ENCODE assay signal across 8 cellular contexts in the genomic region with DNA sequence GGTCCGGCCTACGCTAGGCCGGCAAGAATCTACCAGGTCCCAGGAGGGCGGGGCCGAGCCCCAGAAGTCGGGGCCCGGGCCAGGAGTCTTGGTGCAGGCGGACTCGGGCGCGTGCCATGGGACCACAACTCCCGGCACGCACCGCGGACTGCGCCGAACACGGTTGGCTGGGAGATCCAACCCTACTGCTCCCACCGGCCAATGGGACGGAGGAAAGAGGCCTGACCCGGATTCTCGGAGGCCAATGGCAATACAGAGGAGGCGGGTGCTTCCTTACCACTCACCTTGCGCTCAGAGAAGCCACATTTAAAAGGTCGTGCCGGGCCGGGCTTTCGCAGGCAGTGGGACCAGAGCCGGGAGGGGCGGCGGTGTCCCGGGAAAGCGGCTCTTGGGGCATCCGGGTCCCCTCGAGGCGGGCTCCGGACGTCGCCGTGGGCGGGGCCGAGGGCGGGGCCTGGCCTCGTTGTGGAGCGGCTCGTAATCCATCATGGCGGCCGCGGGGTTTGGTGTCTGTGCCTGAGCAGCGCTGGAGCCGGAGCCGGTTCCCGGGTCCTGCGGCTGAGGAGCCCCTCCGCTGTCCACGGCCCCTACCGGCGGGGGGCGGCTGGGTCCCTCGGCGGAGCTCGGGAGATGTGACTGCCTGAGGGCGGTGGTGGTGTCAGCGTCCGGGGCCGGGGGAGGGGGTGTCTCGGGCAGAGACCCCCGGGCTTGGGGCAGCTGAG. TPM values are rescaled to one million over a fixed set of nuclear protein-coding genes. Genes with fewer than 3 reads are reported as not detected.
A peak's percentile ranks its signal among the peaks of the same experiment; 100 is the strongest.
DNase-seq lines count a peak whose midpoint lies in the region; ATAC-seq and TF ChIP-seq lines count a peak whose summit lies in the region.

No MANE protein-coding gene starts in this region.

- H3K36me3 Mint-ChIP-seq in nephron progenitor cell (ENCODE audit: low read depth), result no peaks in the 10 kb centered on the region
- no peaks in the 10 kb centered on the region for H3K36me3 Mint-ChIP-seq in stimulated activated naive CD8-positive, alpha-beta T cell treated with anti-CD3 and anti-CD28 coated beads, Interleukin-15, Interleukin-2, amounts not matched to agents 100 ng/mL and 50 ng/mL, for 24 hours (ENCODE audit: low read depth)

- H3K27ac ChIP-seq in RWPE2 (ENCODE audit: poor library complexity, severe bottlenecking), result peak overlapping the region; percentile 77

- H3K36me3 ChIP-seq in H7 (replicated peaks; ENCODE audit: control insufficient read depth, insufficient read depth, low read length) (no peaks in the 10 kb centered on the region), Loucy (ENCODE audit: insufficient read depth, low read length) (no peaks in the 10 kb centered on the region), RWPE2 (ENCODE audit: low read depth) (no peaks in the 10 kb centered on the region)

- H4K20me1 ChIP-seq in Loucy (ENCODE audit: insufficient read depth, low read length, poor library complexity, severe bottlenecking), result no peaks in the 10 kb centered on the region

- H3K27ac Mint-ChIP-seq in nephron progenitor cell, result peak overlapping the region; percentile 97
- peak overlapping the region; percentile 89 for H3K27ac Mint-ChIP-seq in stimulated activated naive CD8-positive, alpha-beta T cell treated with anti-CD3 and anti-CD28 coated beads, Interleukin-15, Interleukin-2, amounts not matched to agents 100 ng/mL and 50 ng/mL, for 24 hours

- H3F3A ChIP-seq in Loucy (ENCODE audit: low read depth), result no peaks in the 10 kb centered on the region

- H3K4me1 ChIP-seq in Loucy (ENCODE audit: insufficient read depth, low read length, poor library complexity, severe bottlenecking) (peaks cover 12% of the 10 kb centered on the region), RWPE2 (ENCODE audit: insufficient read depth, poor library complexity, severe bottlenecking) (peaks cover 6% of the 10 kb centered on the region)

- H3K4me2 ChIP-seq in Loucy (ENCODE audit: low read depth, low read length, poor library complexity, severe bottlenecking), result peak overlapping the region; percentile 90

- peak overlapping the region; percentile 96 for H3K4me3 Mint-ChIP-seq in nephron progenitor cell
- peak overlapping the region; percentile 92 for H3K4me3 Mint-ChIP-seq in stimulated activated naive CD8-positive, alpha-beta T cell treated with anti-CD3 and anti-CD28 coated beads, Interleukin-15, Interleukin-2, amounts not matched to agents 100 ng/mL and 50 ng/mL, for 24 hours

- TF ChIP-seq CTCF in Loucy (conservative IDR thresholded peaks at IDR 0.05; ENCODE audit: low read length) (no peak), RWPE2 (IDR thresholded peaks at IDR 0.05; ENCODE audit: poor library complexity, severe bottlenecking) (no peak), nephron progenitor cell (IDR thresholded peaks at IDR 0.05) (no peak)

- H3K4me3 ChIP-seq in H7 (ENCODE audit: insufficient read depth, low read depth, low read length) (peak overlapping the region; percentile 87), Loucy (ENCODE audit: low read length, poor library complexity, severe bottlenecking) (peak overlapping the region; percentile 84), RWPE2 (ENCODE audit: severe bottlenecking) (peak overlapping the region; percentile 89)

- peaks cover 32% of the 10 kb centered on the region for H3K4me1 Mint-ChIP-seq in nephron progenitor cell
- H3K4me1 Mint-ChIP-seq in stimulated activated naive CD8-positive, alpha-beta T cell treated with anti-CD3 and anti-CD28 coated beads, Interleukin-15, Interleukin-2, amounts not matched to agents 100 ng/mL and 50 ng/mL, for 24 hours (ENCODE audit: low read depth), result peaks cover 38% of the 10 kb centered on the region

- H3K9me2 ChIP-seq in Loucy (replicated peaks; ENCODE audit: low read depth, low read length), result no peaks in the 10 kb centered on the region

- H3K79me2 ChIP-seq in Loucy (ENCODE audit: insufficient read depth, low read length), result peaks cover 30% of the 10 kb centered on the region

- ATAC-seq in RWPE2 (ENCODE audit: low read depth), result peak; percentile 96

- H3K27me3 Mint-ChIP-seq in nephron progenitor cell (ENCODE audit: low read depth, poor library complexity), result no peaks in the 10 kb centered on the region
- H3K27me3 Mint-ChIP-seq in stimulated activated naive CD8-positive, alpha-beta T cell treated with anti-CD3 and anti-CD28 coated beads, Interleukin-15, Interleukin-2, amounts not matched to agents 100 ng/mL and 50 ng/mL, for 24 hours, result no peaks in the 10 kb centered on the region

- H3K9ac ChIP-seq in Loucy (ENCODE audit: low read depth, low read length, poor library complexity, severe bottlenecking), result peak overlapping the region; percentile 76

- peak overlapping the region; percentile 91 for H2AFZ ChIP-seq in Loucy (ENCODE audit: low read length)

- no peaks in the 10 kb centered on the region for H3K9me3 Mint-ChIP-seq in nephron progenitor cell
- no peaks in the 10 kb centered on the region for H3K9me3 Mint-ChIP-seq in stimulated activated naive CD8-positive, alpha-beta T cell treated with anti-CD3 and anti-CD28 coated beads, Interleukin-15, Interleukin-2, amounts not matched to agents 100 ng/mL and 50 ng/mL, for 24 hours

- peak; percentile 99 for DNase-seq in ELR (ENCODE audit: low read depth)
- peak; percentile 98 for DNase-seq in H7
- DNase-seq in RWPE2 (ENCODE audit: low spot score), result peak; percentile 99
- DNase-seq in activated effector memory CD4-positive, alpha-beta T cell treated with anti-CD3 and anti-CD28 coated beads, Interleukin-2, amount 50 U/mL, for 16 hours, result peak; percentile 98
- DNase-seq in fibroblast of the conjunctiva (ENCODE audit: low read depth), result peak; percentile 98
- peak; percentile 96 for DNase-seq in nephron progenitor cell

- no peaks in the 10 kb centered on the region for H3K27me3 ChIP-seq in H7 (ENCODE audit: control insufficient read depth, insufficient read depth, low read length)
- no peaks in the 10 kb centered on the region for H3K27me3 ChIP-seq in Loucy (ENCODE audit: insufficient read depth, low read length, poor library complexity, severe bottlenecking)
- no peaks in the 10 kb centered on the region for H3K27me3 ChIP-seq in RWPE2 (ENCODE audit: insufficient read depth, poor library complexity, severe bottlenecking)

- H3K9me3 ChIP-seq in Loucy (ENCODE audit: insufficient read depth, low read depth, low read length) (no peaks in the 10 kb centered on the region), RWPE2 (ENCODE audit: severe bottlenecking) (no peaks in the 10 kb centered on the region)

RNA-seq across cellular contexts. Expression of a gene that starts 19.1 kb away (rescaled TPM):
- 53.1 and 61.9 TPM in 2 replicates for total RNA-seq in H7 (2014; rRNA removed; shearing (Covaris generic))

RNA-seq across cellular contexts. Expression of a gene that starts 48.3 kb away (rescaled TPM):
- 0.11 and 0.31 TPM in 2 replicates for total RNA-seq in H7 (2014; rRNA removed; shearing (Covaris generic))

Comparison
In these comparisons a context has a peak if more than half of its experiments do, and no peak if none do; other contexts are left out.
1. Peak in every context shown above with its lines: DNase-seq, ATAC-seq, H3K4me3 ChIP-seq and H3K27ac ChIP-seq.